Comparison of ENCODE assay signal across 8 cellular contexts in genomic region chr4:75940692-75941253, GRCh38. TPM values are rescaled to one million over a fixed set of nuclear protein-coding genes. Genes with fewer than 3 reads are reported as not detected.
DNase-seq lines count a peak whose midpoint lies in the region; ATAC-seq and TF ChIP-seq lines count a peak whose summit lies in the region.

TSS of gene NAAA (minus strand) at chr4:75941013. CDS start at chr4:75940949, 64 bp downstream.

- H3K36me3 Mint-ChIP-seq in activated CD8-positive, alpha-beta T cell treated with anti-CD3 and anti-CD28 coated beads for 36 hours (ENCODE audit: low read depth): peaks cover 19% of the 10 kb centered on the region

- in situ Hi-C loops in ACHN (cut with HindIII; ENCODE audit: low pct_ligation_motif_present, low pct_unique_long_range_greater_than_20kb, low sequenced_read_pairs): no loop called here

- DNase-seq in ACHN (peak; percentile 56), NCI-H510A (lab: John Stamatoyannopoulos, UW) (peak; percentile 70), ecto neural progenitor cell (ENCODE audit: low spot score) (peak; percentile 84), lung microvascular endothelial cell (ENCODE audit: low read depth in 2 of 2) (peak; percentile 77 to 83)
- peak; percentile 81 for DNase-seq in activated CD8-positive, alpha-beta T cell treated with anti-CD3 and anti-CD28 coated beads for 36 hours
- DNase-seq in stimulated activated CD8-positive, alpha-beta memory T cell treated with anti-CD3 and anti-CD28 coated beads, Interleukin-12 subunit alpha, Interleukin-12 subunit beta, amount 100 ng/mL, for 1 hour (ENCODE audit: low read depth): peak; percentile 58

- POLR2A ChIA-PET in activated CD8-positive, alpha-beta T cell treated with anti-CD3 and anti-CD28 coated beads for 36 hours (lab: Charles Lee): interaction anchor here (0.7 to 1.0 kb wide), 2 partner anchors 9 to 12 kb away, joined by 3 to 4 read pairs; no protein-coding TSS in a partner anchor

- CTCF ChIA-PET in activated CD8-positive, alpha-beta T cell treated with anti-CD3 and anti-CD28 coated beads for 36 hours (lab: Charles Lee): interaction anchor here (0.9 to 2.0 kb wide), 5 partner anchors 25 to 216 kb away, joined by 3 to 5 read pairs (median 4); partner anchors contain the start of gene USO1

- TF ChIP-seq CTCF in activated CD8-positive, alpha-beta T cell treated with anti-CD3 and anti-CD28 coated beads for 36 hours (IDR thresholded peaks at IDR 0.05): no peak

- H3K27ac Mint-ChIP-seq in activated CD8-positive, alpha-beta T cell treated with anti-CD3 and anti-CD28 coated beads for 36 hours: peak within 1 kb of the TSS; percentile 98

- H3K9me3 Mint-ChIP-seq in activated CD8-positive, alpha-beta T cell treated with anti-CD3 and anti-CD28 coated beads for 36 hours: no peaks in the 10 kb centered on the region

- peaks cover 13% of the 10 kb centered on the region for H3K4me1 Mint-ChIP-seq in activated CD8-positive, alpha-beta T cell treated with anti-CD3 and anti-CD28 coated beads for 36 hours (ENCODE audit: low read depth)

- H3K27me3 Mint-ChIP-seq in activated CD8-positive, alpha-beta T cell treated with anti-CD3 and anti-CD28 coated beads for 36 hours: no peaks in the 10 kb centered on the region

- peak within 1 kb of the TSS; percentile 98 for H3K4me3 Mint-ChIP-seq in activated CD8-positive, alpha-beta T cell treated with anti-CD3 and anti-CD28 coated beads for 36 hours

- ATAC-seq in GM18519 (IDR thresholded peaks at IDR 0.05; ENCODE audit: low FRiP score, unreplicated experiment): peak; percentile 60
- ATAC-seq in HG03045 (IDR thresholded peaks at IDR 0.05; ENCODE audit: unreplicated experiment): peak; percentile 86
- peak; percentile 83 for ATAC-seq in activated CD8-positive, alpha-beta T cell treated with anti-CD3 and anti-CD28 coated beads for 36 hours

- intact Hi-C loops in activated CD8-positive, alpha-beta T cell treated with anti-CD3 and anti-CD28 coated beads for 36 hours (cut with micrococcal nuclease): no loop called here

RNA-seq across cellular contexts. Expression of gene NAAA, which starts in this region (rescaled TPM):
- 10 to 100 TPM; 18.7 to 22.2 TPM for total RNA-seq in activated CD8-positive, alpha-beta T cell treated with anti-CD3 and anti-CD28 coated beads for 36 hours
- 17.0 and 28.6 TPM in 2 replicates for total RNA-seq in lung microvascular endothelial cell

Comparison
In these comparisons a context has a peak if more than half of its experiments do, and no peak if none do; other contexts are left out.
1. Peak in every context shown above with its lines: DNase-seq and ATAC-seq.